In the genomic region with DNA sequence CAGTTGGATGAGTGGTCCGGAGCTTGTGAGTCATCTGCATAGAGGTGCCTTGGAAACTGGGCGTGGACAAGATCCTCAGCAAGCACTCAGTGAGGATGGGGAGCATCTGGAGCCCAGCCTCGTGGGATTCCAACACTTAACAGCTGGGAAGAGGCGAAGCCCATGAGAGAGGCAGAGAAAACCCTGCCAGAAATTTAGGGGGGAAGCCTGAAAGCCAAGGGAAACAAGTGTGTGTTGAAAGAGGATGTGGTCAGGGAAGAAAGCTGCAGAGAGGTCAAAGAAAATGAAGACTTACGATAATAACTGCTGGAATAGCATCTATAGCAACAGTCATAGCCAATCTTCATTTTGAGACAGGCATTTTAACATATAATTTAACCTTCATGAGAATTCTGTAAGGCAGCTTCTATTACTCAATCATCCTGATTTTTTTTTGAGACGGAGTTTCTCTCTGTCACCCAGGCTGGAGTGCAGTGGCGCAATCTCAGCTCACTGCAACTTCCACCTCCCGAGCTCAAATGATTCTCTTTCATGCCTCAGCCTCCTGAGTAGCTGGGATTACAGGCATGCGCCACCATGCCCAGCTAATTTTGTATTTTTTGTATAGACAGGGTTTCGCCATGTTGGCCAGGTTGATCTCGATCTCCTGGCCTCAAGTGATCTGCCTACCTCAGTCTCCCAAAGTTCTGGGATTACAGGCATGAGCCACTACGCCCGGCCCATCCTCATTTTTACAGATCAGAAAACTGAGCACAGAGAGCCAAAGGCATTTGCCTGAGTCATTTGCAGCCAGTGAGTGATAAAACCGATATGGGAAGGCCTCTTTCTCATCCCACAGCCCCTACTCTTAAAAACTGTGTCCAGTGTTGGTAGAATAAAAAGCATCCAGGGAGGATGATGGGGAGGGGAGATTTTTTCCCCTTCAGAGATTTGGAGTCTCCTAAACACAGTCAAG, we compare ENCODE assay signal across 12 cellular contexts.
DNase-seq lines count a peak whose midpoint lies in the region; ATAC-seq and TF ChIP-seq lines count a peak whose summit lies in the region.
"Had no signal": no experiment of that assay in that cellular context is flagged by ENCODE, and none has a peak within 500 bp of the region (broad histone marks: within the 10 kb centered on the region; RNA-seq: fewer than 3 reads in every experiment).

No MANE protein-coding gene starts in this region.

- ATAC-seq in naive thymus-derived CD4-positive, alpha-beta T cell: peak; percentile 50
- ATAC-seq in HG03442 (IDR thresholded peaks at IDR 0.05; ENCODE audit: unreplicated experiment): no peak

- peak overlapping the region; percentile 18 for H3K27ac Mint-ChIP-seq in dendritic cell treated with granulocyte-macrophage colony-stimulating factor and Interleukin-4, amounts not matched to agents 40 ng/mL and 50 ng/mL, for 4 days
- H3K27ac Mint-ChIP-seq in naive thymus-derived CD4-positive, alpha-beta T cell: no peak overlapping the region
- H3K27ac Mint-ChIP-seq: activated CD4-positive, alpha-beta memory T cell treated with anti-CD3 and anti-CD28 coated beads for 36 hours; neural progenitor cell had no signal

- no peak overlapping the region for H3K4me3 ChIP-seq in NB4 (ENCODE audit: low read depth, low read length)
- no peak overlapping the region for H3K4me3 ChIP-seq in naive thymus-derived CD4-positive, alpha-beta T cell (ENCODE audit: low read length)
- H3K4me3 ChIP-seq: neural progenitor cell had no signal

- in situ Hi-C loops in GM13977 (cut with MboI; ENCODE audit: low pct_unique_long_range_greater_than_20kb, low sequenced_read_pairs, unreplicated experiment): no loop called here

- peaks cover 2% of the 10 kb centered on the region for H3K27me3 Mint-ChIP-seq in dendritic cell treated with granulocyte-macrophage colony-stimulating factor and Interleukin-4, amounts not matched to agents 40 ng/mL and 50 ng/mL, for 4 days
- no peaks in the 10 kb centered on the region for H3K27me3 Mint-ChIP-seq in naive thymus-derived CD4-positive, alpha-beta T cell
- H3K27me3 Mint-ChIP-seq: activated CD4-positive, alpha-beta memory T cell treated with anti-CD3 and anti-CD28 coated beads for 36 hours had no signal

- peaks cover 63% of the 10 kb centered on the region for H3K4me1 Mint-ChIP-seq in dendritic cell treated with granulocyte-macrophage colony-stimulating factor and Interleukin-4, amounts not matched to agents 40 ng/mL and 50 ng/mL, for 4 days (ENCODE audit: low read depth)
- peaks cover 6 to 17% (median 11%) of the 10 kb centered on the region in 7 donors for H3K4me1 Mint-ChIP-seq in naive thymus-derived CD4-positive, alpha-beta T cell
- H3K4me1 Mint-ChIP-seq: neural progenitor cell had no signal

- TF ChIP-seq CTCF in NB4 (IDR thresholded peaks at IDR 0.05; ENCODE audit: low read depth, low read length) (no peak), GM13977 (IDR thresholded peaks at IDR 0.05; ENCODE audit: extremely low read depth, insufficient read depth, missing control alignments) (no peak)

- no peak overlapping the region for H3K27ac ChIP-seq in naive thymus-derived CD4-positive, alpha-beta T cell (ENCODE audit: low read depth, low read length)
- H3K27ac ChIP-seq: neural progenitor cell had no signal

- CTCF ChIA-PET in naive thymus-derived CD4-positive, alpha-beta T cell (lab: Charles Lee): no interaction called here

- intact Hi-C loops in dendritic cell treated with granulocyte-macrophage colony-stimulating factor and Interleukin-4, amounts not matched to agents 40 ng/mL and 50 ng/mL, for 4 days (cut with micrococcal nuclease): no loop called here
- intact Hi-C loops in naive thymus-derived CD4-positive, alpha-beta T cell (cut with micrococcal nuclease): no loop called here

- no peaks in the 10 kb centered on the region for H3K36me3 Mint-ChIP-seq in dendritic cell treated with granulocyte-macrophage colony-stimulating factor and Interleukin-4, amounts not matched to agents 40 ng/mL and 50 ng/mL, for 4 days (ENCODE audit: low read depth)
- peaks cover 4 to 28% (median 14%) of the 10 kb centered on the region in 5 donors for H3K36me3 Mint-ChIP-seq in naive thymus-derived CD4-positive, alpha-beta T cell

- H3K4me3 Mint-ChIP-seq in dendritic cell treated with granulocyte-macrophage colony-stimulating factor and Interleukin-4, amounts not matched to agents 40 ng/mL and 50 ng/mL, for 4 days: no peak overlapping the region
- no peak overlapping the region for H3K4me3 Mint-ChIP-seq in naive thymus-derived CD4-positive, alpha-beta T cell
- H3K4me3 Mint-ChIP-seq: activated CD4-positive, alpha-beta memory T cell treated with anti-CD3 and anti-CD28 coated beads for 36 hours; neural progenitor cell had no signal

- H3K9me3 Mint-ChIP-seq in dendritic cell treated with granulocyte-macrophage colony-stimulating factor and Interleukin-4, amounts not matched to agents 40 ng/mL and 50 ng/mL, for 4 days: no peaks in the 10 kb centered on the region
- no peaks in the 10 kb centered on the region for H3K9me3 Mint-ChIP-seq in naive thymus-derived CD4-positive, alpha-beta T cell
- H3K9me3 Mint-ChIP-seq: activated CD4-positive, alpha-beta memory T cell treated with anti-CD3 and anti-CD28 coated beads for 36 hours; neural progenitor cell had no signal

- TF ChIP-seq POLR2A in NB4 (IDR thresholded peaks at IDR 0.05; ENCODE audit: extremely low read depth, insufficient read length): no peak

- peaks cover 0 to 4% of the 10 kb centered on the region in 2 donors for H3K4me1 ChIP-seq in naive thymus-derived CD4-positive, alpha-beta T cell (ENCODE audit: control insufficient read depth in 2 of 2, insufficient read depth in 2 of 2, low read length in 2 of 2)
- H3K4me1 ChIP-seq: neural progenitor cell had no signal

- POLR2A ChIA-PET in naive thymus-derived CD4-positive, alpha-beta T cell (lab: Charles Lee): interaction anchor here (0.6 to 0.7 kb wide), 2 partner anchors 280 to 311 kb away, joined by 3 to 6 read pairs; no protein-coding TSS in a partner anchor

- H3K36me3 ChIP-seq in naive thymus-derived CD4-positive, alpha-beta T cell (ENCODE audit: control insufficient read depth in 2 of 3, insufficient read depth in 3 of 3, low read length in 3 of 3): peaks cover 0 to 4% (median 0%) of the 10 kb centered on the region in 3 experiments
- H3K36me3 ChIP-seq: neural progenitor cell had no signal

- no peaks in the 10 kb centered on the region for H3K9me3 ChIP-seq in naive thymus-derived CD4-positive, alpha-beta T cell (ENCODE audit: control insufficient read depth in 2 of 3, low read length in 3 of 3)

- DNase-seq in EH (ENCODE audit: low read depth) (peak; percentile 98), NB4 (ENCODE audit: low read depth) (peak; percentile 80), GM13977 (ENCODE audit: low spot score) (no peak), SK-N-DZ (ENCODE audit: low spot score) (no peak), NCI-H187 (lab: John Stamatoyannopoulos, UW) (no peak)
- no peak for DNase-seq in naive thymus-derived CD4-positive, alpha-beta T cell
- DNase-seq: activated CD4-positive, alpha-beta memory T cell treated with anti-CD3 and anti-CD28 coated beads for 36 hours; central memory CD4-positive, alpha-beta T cell; NCI-H1694 had no signal

- H3K27me3 ChIP-seq in naive thymus-derived CD4-positive, alpha-beta T cell (ENCODE audit: control insufficient read depth in 2 of 2, insufficient read depth in 2 of 2, low read length in 2 of 2): no peaks in the 10 kb centered on the region
- H3K27me3 ChIP-seq: neural progenitor cell had no signal

Comparison
In these comparisons a context has a peak if more than half of its experiments do, and no peak if none do; other contexts are left out.
1. DNase-seq: peak in EH (single experiment) and NB4 (single experiment); none in naive thymus-derived CD4-positive, alpha-beta T cell (0 of 9), GM13977 (single experiment), SK-N-DZ (single experiment) and NCI-H187 (0 of 2).